ENCODE assay signal across 8 cellular contexts in the genomic region with DNA sequence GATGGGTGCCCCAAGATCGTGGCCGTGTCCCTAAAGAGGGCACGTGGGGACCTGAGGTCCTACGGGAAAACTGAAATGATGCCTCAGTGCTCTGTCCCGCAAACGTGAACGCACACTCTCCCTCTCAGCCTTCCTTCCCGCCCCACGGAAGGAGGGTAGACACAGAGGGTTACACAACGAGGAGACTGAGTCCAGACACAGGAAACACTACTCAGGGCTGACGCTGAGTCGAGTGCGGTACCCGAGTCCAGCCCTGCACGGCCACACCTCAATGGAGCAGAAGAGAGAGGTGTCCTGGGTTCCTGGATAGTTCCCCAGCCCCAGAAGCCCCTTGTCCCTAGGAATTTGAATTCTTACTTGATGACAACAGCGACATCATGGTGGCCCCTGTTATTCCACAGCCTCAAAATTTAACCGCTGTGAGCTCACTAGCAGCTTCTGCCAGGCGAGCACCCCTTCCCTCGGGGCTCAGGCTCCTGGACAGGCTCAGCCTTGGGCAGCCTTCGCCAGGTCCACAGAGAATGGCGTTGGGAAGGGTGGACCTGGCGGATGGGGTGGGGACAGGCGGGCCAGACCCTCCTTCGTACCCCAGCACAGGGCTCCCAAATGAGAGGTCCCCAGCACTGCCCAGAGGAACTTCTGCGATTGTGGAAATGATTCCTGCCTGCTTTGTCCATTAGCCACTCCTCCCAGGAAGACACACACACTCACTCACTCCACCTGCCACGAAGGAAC. TPM values are rescaled to one million over a fixed set of nuclear protein-coding genes. Genes with fewer than 3 reads are reported as not detected.
DNase-seq lines count a peak whose midpoint lies in the region; TF ChIP-seq lines count a peak whose summit lies in the region.

No MANE protein-coding gene starts in this region.

- no peaks in the 10 kb centered on the region for H3K36me3 ChIP-seq in ovary

- H3K4me3 ChIP-seq in fibroblast of the aortic adventitia (ENCODE audit: low read depth, low read length) (peak overlapping the region; percentile 79), ovary (peak overlapping the region; percentile 78)

- peaks cover 17% of the 10 kb centered on the region for H3K4me1 ChIP-seq in ovary (ENCODE audit: insufficient read depth)

- WGBS in ovary, 3 donors: 30 to 35% (median 32%) methylated on average over 26 of the region's 26 CpGs

- no peak for TF ChIP-seq POLR2A in ovary (IDR thresholded peaks at IDR 0.05)

- H3K27me3 ChIP-seq in ovary: no peaks in the 10 kb centered on the region

- TF ChIP-seq EP300 in ovary (IDR thresholded peaks at IDR 0.05): no peak

- DNase-seq in stimulated activated naive CD4-positive, alpha-beta T cell (lab: John Stamatoyannopoulos, UW): peak in 5 of 6 experiments; percentile 24 to 60 (median 41)
- DNase-seq in stimulated activated naive CD4-positive, alpha-beta T cell treated with Interleukin-2 at 50 U/mL for 16 hours (lab: John Stamatoyannopoulos, UW): no peak
- peak; percentile 66 for DNase-seq in activated CD8-positive, alpha-beta memory T cell treated with anti-CD3 and anti-CD28 coated beads, Interleukin-2, amount 50 U/mL, for 48 hours
- no peak for DNase-seq in fibroblast of the aortic adventitia (ENCODE audit: low read depth)
- peak; percentile 27 to 45 (median 36) for DNase-seq in ovary
- DNase-seq in NCI-H774 (lab: John Stamatoyannopoulos, UW): no peak
- no peak for DNase-seq in DMS79 treated with DMSO at 0.1 percent for 48 hours (lab: John Stamatoyannopoulos, UW)
- DNase-seq in effector CD8-positive, alpha-beta T cell (lab: John Stamatoyannopoulos, UW): no peak

- intact Hi-C loops in ovary (cut with DNase I): loop anchor here in 2 of 4 donors (10.0 kb wide), 2 partner anchors 333 to 1163 kb away; a partner anchor contains a TSS

- TF ChIP-seq CTCF in fibroblast of the aortic adventitia (IDR thresholded peaks at IDR 0.05; ENCODE audit: insufficient read depth, low read length): no peak
- TF ChIP-seq CTCF in ovary (IDR thresholded peaks at IDR 0.05): no peak

- H3K27ac ChIP-seq in ovary: peak overlapping the region; percentile 72 to 83

- H3K9me3 ChIP-seq in ovary: no peaks in the 10 kb centered on the region

RNA-seq across cellular contexts. Expression of a gene that starts 1.0 kb away (rescaled TPM):
- total RNA-seq in fibroblast of the aortic adventitia (ENCODE audit: low replicate concordance) (11.3 and 12.7 TPM in 2 replicates), ovary (10 to 100 TPM; 15.1 to 25.2 (median 23.2) TPM)
- 10 to 100 TPM in 1 of 2 donors, 1 to 10 TPM in 1; 3.5 to 27.3 TPM for polyA plus RNA-seq in ovary

RNA-seq across cellular contexts. Expression of a gene that starts 7.1 kb away (rescaled TPM):
- 3.6 and 6.1 TPM in 2 replicates for total RNA-seq in fibroblast of the aortic adventitia (ENCODE audit: low replicate concordance)
- 1 to 10 TPM; 2.7 to 9.9 (median 4.3) TPM for total RNA-seq in ovary
- 1 to 10 TPM; 4.0 to 5.3 TPM for polyA plus RNA-seq in ovary

RNA-seq across cellular contexts. Expression of a gene that starts 9.5 kb away (rescaled TPM):
- total RNA-seq in fibroblast of the aortic adventitia (ENCODE audit: low replicate concordance): 10.7 and 11.0 TPM in 2 replicates
- total RNA-seq in ovary: 10 to 100 TPM; 13.7 to 24.2 (median 21.6) TPM
- 10 to 100 TPM; 11.5 to 13.8 TPM for polyA plus RNA-seq in ovary

RNA-seq across cellular contexts. Expression of a gene that starts 19.2 kb away (rescaled TPM):
- total RNA-seq in fibroblast of the aortic adventitia (ENCODE audit: low replicate concordance) (14.3 and 44.2 TPM in 2 replicates), ovary (10 to 100 TPM; 15.5 to 34.3 (median 26.8) TPM)
- polyA plus RNA-seq in ovary: 10 to 100 TPM in 1 of 2 donors, 1 to 10 TPM in 1; 2.2 to 21.7 TPM

RNA-seq across cellular contexts. Expression of a gene that starts 58.0 kb away (rescaled TPM):
- total RNA-seq in fibroblast of the aortic adventitia (ENCODE audit: low replicate concordance) (0.09 and 0.25 TPM in 2 replicates), ovary (1 to 10 TPM; 2.1 to 4.2 (median 2.5) TPM)
- polyA plus RNA-seq in ovary: 1 to 10 TPM in 1 of 2 donors, under 1 TPM in 1; 0.27 to 2.2 TPM

Comparison
In these comparisons a context has a peak if more than half of its experiments do, and no peak if none do; other contexts are left out.
1. DNase-seq: peak in stimulated activated naive CD4-positive, alpha-beta T cell (5 of 6), activated CD8-positive, alpha-beta memory T cell treated with anti-CD3 and anti-CD28 coated beads, Interleukin-2, amount 50 U/mL, for 48 hours (single experiment) and ovary (5 of 5); none in stimulated activated naive CD4-positive, alpha-beta T cell treated with Interleukin-2 at 50 U/mL for 16 hours (single experiment), fibroblast of the aortic adventitia (single experiment), NCI-H774 (single experiment), DMS79 treated with DMSO at 0.1 percent for 48 hours (single experiment) and effector CD8-positive, alpha-beta T cell (single experiment).